Comparison of ENCODE assay signal across 15 cellular contexts in the genomic region with DNA sequence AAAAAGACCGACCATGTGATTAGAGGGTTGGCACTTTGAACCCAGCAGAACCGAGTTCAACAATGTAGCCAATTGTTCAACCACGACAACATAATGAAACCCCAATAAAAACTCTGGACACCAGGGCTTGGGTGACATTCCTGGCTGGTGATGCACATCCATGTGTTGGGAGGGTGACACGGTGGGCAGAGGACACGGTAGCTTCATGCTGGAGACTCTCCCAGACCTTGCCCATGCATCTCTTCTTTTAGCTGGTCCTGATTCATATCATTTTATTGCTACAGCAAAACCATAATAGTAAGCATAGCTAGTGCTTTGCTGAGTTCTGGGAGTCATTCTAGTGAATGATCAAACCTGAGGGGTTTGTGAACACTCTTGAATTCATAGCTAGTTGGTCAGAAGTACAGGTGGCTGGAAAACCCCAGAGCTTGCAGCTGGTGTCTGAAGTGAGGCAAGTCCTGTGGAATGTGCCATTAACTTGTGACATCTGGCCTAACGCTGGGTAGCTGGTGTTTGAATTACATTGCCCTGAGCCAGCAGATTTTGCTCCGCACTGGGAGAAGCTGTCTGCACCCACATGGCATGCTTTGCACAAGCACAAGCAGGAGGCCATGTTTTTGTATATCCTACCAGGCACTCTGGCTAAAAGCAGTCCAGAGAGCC. TPM values are rescaled to one million over a fixed set of nuclear protein-coding genes. Genes with fewer than 3 reads are reported as not detected.
A peak's percentile ranks its signal among the peaks of the same experiment; 100 is the strongest.
DNase-seq lines count a peak whose midpoint lies in the region; ATAC-seq, FAIRE-seq and TF ChIP-seq lines count a peak whose summit lies in the region.
"Had no signal": no experiment of that assay in that cellular context is flagged by ENCODE, and none has a peak within 500 bp of the region (broad histone marks: within the 10 kb centered on the region; RNA-seq: fewer than 3 reads in every experiment).

No MANE protein-coding gene starts in this region.

- no peak for FAIRE-seq in urothelium cell line (lab: Jason Lieb, UNC)
- FAIRE-seq: A549 had no signal

- intact Hi-C loops in mammary epithelial cell (cut with micrococcal nuclease) (no loop called here), breast epithelium (cut with DNase I; ENCODE audit: low total_unique reads) (no loop called here)

- DNase-seq in mammary epithelial cell (peak; percentile 28), breast epithelium (ENCODE audit: low spot score in 2 of 2) (no peak), adipocyte (ENCODE audit: low read depth) (peak; percentile 24), left lobe of liver (ENCODE audit: low spot score) (peak; percentile 60), urothelium cell line (ENCODE audit: low spot score) (peak; percentile 10), SK-N-DZ (ENCODE audit: low spot score) (no peak), NCI-H2171 treated with DMSO at 0.1 percent for 48 hours (lab: John Stamatoyannopoulos, UW) (no peak), HPDE6-E6E7 (ENCODE audit: extremely low spot score) (no peak)
- DNase-seq: activated CD4-positive, alpha-beta T cell treated with anti-CD3 and anti-CD28 coated beads, Interleukin-2, amount 10 ng/mL, durations not matched to agents 7 days and 5 days; activated effector memory CD4-positive, alpha-beta T cell treated with anti-CD3 and anti-CD28 coated beads, Interleukin-2, amount 50 U/mL, for 16 hours; foreskin melanocyte; left cardiac atrium; NCI-H1048; nucleus accumbens had no signal

- H3K79me2 ChIP-seq in mammary epithelial cell (ENCODE audit: insufficient read depth, low read length), result no peaks in the 10 kb centered on the region

- CTCF ChIA-PET in mammary epithelial cell (lab: Charles Lee; ENCODE audit: low non-redundant PET), result no interaction called here

- no peaks in the 10 kb centered on the region for H3K27me3 ChIP-seq in mammary epithelial cell (ENCODE audit: insufficient read depth, low read length)
- H3K27me3 ChIP-seq in breast epithelium, result no peaks in the 10 kb centered on the region
- no peaks in the 10 kb centered on the region for H3K27me3 ChIP-seq in adipocyte (replicated peaks; ENCODE audit: control insufficient read depth, insufficient read depth, low read length)

- H3K36me3 ChIP-seq in mammary epithelial cell (ENCODE audit: insufficient read depth, low read length) (peaks cover 15% of the 10 kb centered on the region), breast epithelium (no peaks in the 10 kb centered on the region), adipocyte (ENCODE audit: control insufficient read depth, insufficient read depth, low read length, severe bottlenecking) (peaks cover 57% of the 10 kb centered on the region)

- H3K9me3 ChIP-seq in mammary epithelial cell (replicated peaks; ENCODE audit: insufficient read depth, low read length), result peaks cover 4% of the 10 kb centered on the region
- peaks cover 0 to 6% of the 10 kb centered on the region in 2 donors for H3K9me3 ChIP-seq in breast epithelium
- H3K9me3 ChIP-seq in adipocyte (ENCODE audit: control insufficient read depth, low read length), result no peaks in the 10 kb centered on the region
- H3K9me3 ChIP-seq: A549 had no signal

- H3K27ac ChIP-seq in mammary epithelial cell (ENCODE audit: insufficient read depth, low read depth, low read length), result no peak overlapping the region
- no peak overlapping the region for H3K27ac ChIP-seq in breast epithelium
- H3K27ac ChIP-seq: A549 had no signal

- no TSS peak for BruUV-seq in mammary epithelial cell (replicated peaks; lab: Mats Ljungman, UMichigan)

- no peak overlapping the region for H3K4me2 ChIP-seq in mammary epithelial cell (ENCODE audit: insufficient read depth, low read depth, low read length)
- H3K4me2 ChIP-seq: A549 had no signal

- no peak overlapping the region for H2AFZ ChIP-seq in mammary epithelial cell (ENCODE audit: low read depth, low read length)

- in situ Hi-C loops in mammary epithelial cell (cut with MboI; ENCODE audit: low sequenced_read_pairs in 2 of 2), result no loop called here

- no peaks in the 10 kb centered on the region for H4K20me1 ChIP-seq in mammary epithelial cell (ENCODE audit: insufficient read depth, low read length)

- TF ChIP-seq CTCF in mammary epithelial cell (conservative IDR thresholded peaks at IDR 0.05 in 1 of 2, IDR thresholded peaks at IDR 0.05 in 1 of 2; ENCODE audit: extremely low read depth in 1 of 2, insufficient read depth in 1 of 2, low read depth in 1 of 2, low read length in 2 of 2) (no peak), breast epithelium (IDR thresholded peaks at IDR 0.05) (no peak)

- WGBS in mammary epithelial cell (ENCODE audit: low coverage, missing lambda C conversion rate), result 91% methylated on average over 7 of the region's 7 CpGs

- H3K4me1 ChIP-seq in mammary epithelial cell (ENCODE audit: insufficient read depth, low read length) (no peaks in the 10 kb centered on the region), breast epithelium (no peaks in the 10 kb centered on the region), adipocyte (ENCODE audit: control insufficient read depth, insufficient read depth, low read length) (peaks cover 9% of the 10 kb centered on the region)
- H3K4me1 ChIP-seq: A549 had no signal

- no peak overlapping the region for H3K9ac ChIP-seq in mammary epithelial cell (ENCODE audit: insufficient read depth, low read length)
- no peak overlapping the region for H3K9ac ChIP-seq in adipocyte (ENCODE audit: low read length)

- H3K4me3 ChIP-seq in mammary epithelial cell (replicated peaks in 1 of 3; ENCODE audit: insufficient read depth in 1 of 3, low read depth in 2 of 3, low read length in 3 of 3), result no peak overlapping the region
- no peak overlapping the region for H3K4me3 ChIP-seq in breast epithelium
- H3K4me3 ChIP-seq in adipocyte (ENCODE audit: low read length), result no peak overlapping the region
- H3K4me3 ChIP-seq: A549 had no signal

- dilution Hi-C loops in mammary epithelial cell (cut with HindIII; ENCODE audit: low sequenced_read_pairs), result loop anchor here (5.0 kb wide), 1 partner anchor 35 kb away; no protein-coding TSS in a partner anchor

- TF ChIP-seq POLR2A in breast epithelium (IDR thresholded peaks at IDR 0.05), result no peak

- peak; percentile 87 for ATAC-seq in left lobe of liver
- ATAC-seq: A549, left cardiac atrium had no signal

RNA-seq across cellular contexts. Expression of gene RPUSD4, which starts 14.0 kb away (rescaled TPM):
- total RNA-seq in mammary epithelial cell, result 10 to 100 TPM; 20.5 to 26.6 TPM
- 25.6 TPM for polyA plus RNA-seq in mammary epithelial cell
- polyA minus RNA-seq in mammary epithelial cell, result 11.4 TPM
- total RNA-seq in breast epithelium, result 10 to 100 TPM; 21.4 to 29.1 (median 27.5) TPM
- total RNA-seq in left lobe of liver, result 17.0 TPM
- 20.7 and 25.0 TPM in 2 replicates for polyA plus RNA-seq in SK-N-DZ (2014; cell fraction: cytosol; rRNA removed)
- polyA plus RNA-seq in SK-N-DZ (2014; cell fraction: nucleus; rRNA removed), result 33.2 and 37.0 TPM in 2 replicates

RNA-seq across cellular contexts. Expression of gene FAM118B, which starts 14.2 kb away (rescaled TPM):
- 10 to 100 TPM; 16.0 to 27.7 TPM for total RNA-seq in mammary epithelial cell
- polyA plus RNA-seq in mammary epithelial cell, result 15.4 TPM
- polyA minus RNA-seq in mammary epithelial cell, result 17.5 TPM
- total RNA-seq in breast epithelium, result 10 to 100 TPM; 14.4 to 19.0 (median 18.7) TPM
- 4.8 TPM for total RNA-seq in left lobe of liver
- 22.0 and 24.0 TPM in 2 replicates for polyA plus RNA-seq in SK-N-DZ (2014; cell fraction: cytosol; rRNA removed)
- 7.7 and 14.7 TPM in 2 replicates for polyA plus RNA-seq in SK-N-DZ (2014; cell fraction: nucleus; rRNA removed)

Comparison
In these comparisons a context has a peak if more than half of its experiments do, and no peak if none do; other contexts are left out.
1. DNase-seq: peak in mammary epithelial cell (single experiment), adipocyte (single experiment), left lobe of liver (single experiment) and urothelium cell line (single experiment); none in breast epithelium (0 of 2), SK-N-DZ (single experiment), NCI-H2171 treated with DMSO at 0.1 percent for 48 hours (single experiment) and HPDE6-E6E7 (single experiment).